Comparison of ENCODE assay signal across 2 cellular contexts in the genomic region with DNA sequence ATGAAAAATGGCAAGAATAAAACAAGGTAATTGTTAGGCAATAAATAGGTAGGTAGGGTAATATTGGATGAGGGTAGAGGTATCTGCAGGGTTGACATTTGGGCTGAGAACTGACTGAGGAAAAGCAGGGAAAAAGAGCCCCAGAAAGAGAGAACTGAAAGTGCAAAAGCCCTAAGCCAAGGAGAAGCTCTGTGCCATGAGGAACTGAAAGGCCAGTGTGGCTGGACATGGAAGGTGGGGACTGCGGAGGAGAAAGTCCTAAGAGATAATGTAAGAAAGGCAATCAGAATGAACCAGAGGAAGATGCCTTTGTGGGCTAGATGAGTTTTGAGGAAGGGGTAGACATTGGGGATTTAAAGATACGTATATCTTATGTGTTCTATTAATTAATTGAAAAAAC.
TF ChIP-seq lines count a peak whose summit lies in the region.

No MANE protein-coding gene starts in this region.

TF ChIP-seq in HepG2, 621 proteins besides CTCF, POLR2A, EP300 and RAD21:
- TF ChIP-seq, protein P1, sequence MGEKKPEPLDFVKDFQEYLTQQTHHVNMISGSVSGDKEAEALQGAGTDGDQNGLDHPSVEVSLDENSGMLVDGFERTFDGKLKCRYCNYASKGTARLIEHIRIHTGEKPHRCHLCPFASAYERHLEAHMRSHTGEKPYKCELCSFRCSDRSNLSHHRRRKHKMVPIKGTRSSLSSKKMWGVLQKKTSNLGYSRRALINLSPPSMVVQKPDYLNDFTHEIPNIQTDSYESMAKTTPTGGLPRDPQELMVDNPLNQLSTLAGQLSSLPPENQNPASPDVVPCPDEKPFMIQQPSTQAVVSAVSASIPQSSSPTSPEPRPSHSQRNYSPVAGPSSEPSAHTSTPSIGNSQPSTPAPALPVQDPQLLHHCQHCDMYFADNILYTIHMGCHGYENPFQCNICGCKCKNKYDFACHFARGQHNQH (CRISPR knock-in tag; IDR thresholded peaks at IDR 0.05): no peak
- TF ChIP-seq ZBTB25 (CRISPR knock-in tag; IDR thresholded peaks at IDR 0.05): no peak
- TF ChIP-seq SAFB2 (CRISPR knock-in tag; IDR thresholded peaks at IDR 0.05; ENCODE audit: borderline replicate concordance, low read depth): no peak
- TF ChIP-seq ELK4 (CRISPR knock-in tag; IDR thresholded peaks at IDR 0.05; ENCODE audit: borderline replicate concordance): no peak
- no peak for TF ChIP-seq ZNF75D (CRISPR knock-in tag; IDR thresholded peaks at IDR 0.05; ENCODE audit: borderline replicate concordance)
- no peak for TF ChIP-seq ERF (CRISPR knock-in tag; IDR thresholded peaks at IDR 0.05)
- TF ChIP-seq CHD4 (IDR thresholded peaks at IDR 0.05; ENCODE audit: borderline replicate concordance, low read length): no peak
- no peak for TF ChIP-seq ZNF7 (CRISPR knock-in tag; IDR thresholded peaks at IDR 0.05)

TF ChIP-seq in GM12878, 131 proteins besides CTCF, POLR2A, EP300 and RAD21 (continues in another document):
- TF ChIP-seq ESRRA (IDR thresholded peaks at IDR 0.05; ENCODE audit: low read length) (no peak), HDGF (IDR thresholded peaks at IDR 0.05) (no peak), HCFC1 (IDR thresholded peaks at IDR 0.05; ENCODE audit: low read length) (no peak), ZNF24 (IDR thresholded peaks at IDR 0.05) (no peak), ZNF274 (IDR thresholded peaks at IDR 0.05; ENCODE audit: insufficient read depth, insufficient read length) (no peak), ZBTB40 (IDR thresholded peaks at IDR 0.05; ENCODE audit: borderline replicate concordance) (no peak), RUNX3 (IDR thresholded peaks at IDR 0.05; ENCODE audit: low read length) (peak; percentile 77), MXI1 (IDR thresholded peaks at IDR 0.05; ENCODE audit: low read depth, low read length) (no peak), WRNIP1 (IDR thresholded peaks at IDR 0.05; ENCODE audit: borderline replicate concordance, low read depth, low read length) (no peak), TAF1 (IDR thresholded peaks at IDR 0.05; ENCODE audit: borderline replicate concordance, low read depth, low read length) (no peak), PAX8 (IDR thresholded peaks at IDR 0.05) (no peak), SUPT20H (IDR thresholded peaks at IDR 0.05; ENCODE audit: borderline replicate concordance, control insufficient read depth, low read depth, low read length) (no peak), NFXL1 (IDR thresholded peaks at IDR 0.05; ENCODE audit: borderline replicate concordance) (no peak), NFYA (IDR thresholded peaks at IDR 0.05; ENCODE audit: borderline replicate concordance, low read depth, low read length) (no peak), SMAD1 (IDR thresholded peaks at IDR 0.05; ENCODE audit: low read depth, partially characterized antibody) (no peak), CHD1 (IDR thresholded peaks at IDR 0.05; ENCODE audit: low read depth, low read length) (no peak), PBX3 (IDR thresholded peaks at IDR 0.05; ENCODE audit: insufficient replicate concordance, low read depth, low read length) (no peak), CREB1 (IDR thresholded peaks at IDR 0.05; ENCODE audit: low read depth) (no peak), CREM (IDR thresholded peaks at IDR 0.05; ENCODE audit: low read depth) (0 out of 2 replicates have a peak, but pooled peaks have one; percentile 35), CBX3 (IDR thresholded peaks at IDR 0.05; ENCODE audit: borderline replicate concordance, low read depth) (no peak), ZNF622 (IDR thresholded peaks at IDR 0.05) (no peak), E2F4 (IDR thresholded peaks at IDR 0.05; ENCODE audit: low read depth, low read length) (no peak), PML (IDR thresholded peaks at IDR 0.05; ENCODE audit: low read length) (no peak), STAT1 (conservative IDR thresholded peaks at IDR 0.05) (no peak), BRCA1 (IDR thresholded peaks at IDR 0.05; ENCODE audit: low read depth, low read length) (no peak), RFX5 (IDR thresholded peaks at IDR 0.05; ENCODE audit: low read depth, low read length) (no peak), STAT3 (IDR thresholded peaks at IDR 0.05; ENCODE audit: low read depth, low read length) (no peak), EED (IDR thresholded peaks at IDR 0.05; ENCODE audit: low read depth) (peak; percentile 95), SREBF1 (IDR thresholded peaks at IDR 0.05; ENCODE audit: low read length) (no peak), ATF7 (IDR thresholded peaks at IDR 0.05; ENCODE audit: low read depth) (peak; percentile 14; the same call in 1 of the 2 replicates), GATAD2B (conservative IDR thresholded peaks at IDR 0.05; ENCODE audit: low read depth) (peak; percentile 43), SMARCA5 (IDR thresholded peaks at IDR 0.05) (no peak), JUNB (IDR thresholded peaks at IDR 0.05) (no peak), NBN (IDR thresholded peaks at IDR 0.05) (peak; percentile 60; the same call in 1 of the 2 replicates), SP1 (IDR thresholded peaks at IDR 0.05; ENCODE audit: low read depth, low read length) (no peak), HDAC2 (IDR thresholded peaks at IDR 0.05) (no peak), FOXM1 (IDR thresholded peaks at IDR 0.05; ENCODE audit: low read depth, low read length) (0 out of 2 replicates have a peak, but pooled peaks have one; percentile 15), NRF1 (conservative IDR thresholded peaks at IDR 0.05; ENCODE audit: low read depth, low read length) (no peak), POU2F2 (IDR thresholded peaks at IDR 0.05; ENCODE audit: borderline replicate concordance, low read depth, low read length) (0 out of 3 replicates have a peak, but pooled peaks have one; percentile 39), ASH2L (IDR thresholded peaks at IDR 0.05; ENCODE audit: borderline replicate concordance, low read depth) (no peak)
- TF ChIP-seq, protein P2, sequence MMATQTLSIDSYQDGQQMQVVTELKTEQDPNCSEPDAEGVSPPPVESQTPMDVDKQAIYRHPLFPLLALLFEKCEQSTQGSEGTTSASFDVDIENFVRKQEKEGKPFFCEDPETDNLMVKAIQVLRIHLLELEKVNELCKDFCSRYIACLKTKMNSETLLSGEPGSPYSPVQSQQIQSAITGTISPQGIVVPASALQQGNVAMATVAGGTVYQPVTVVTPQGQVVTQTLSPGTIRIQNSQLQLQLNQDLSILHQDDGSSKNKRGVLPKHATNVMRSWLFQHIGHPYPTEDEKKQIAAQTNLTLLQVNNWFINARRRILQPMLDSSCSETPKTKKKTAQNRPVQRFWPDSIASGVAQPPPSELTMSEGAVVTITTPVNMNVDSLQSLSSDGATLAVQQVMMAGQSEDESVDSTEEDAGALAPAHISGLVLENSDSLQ (IDR thresholded peaks at IDR 0.05): no peak
- TF ChIP-seq, protein P3, sequence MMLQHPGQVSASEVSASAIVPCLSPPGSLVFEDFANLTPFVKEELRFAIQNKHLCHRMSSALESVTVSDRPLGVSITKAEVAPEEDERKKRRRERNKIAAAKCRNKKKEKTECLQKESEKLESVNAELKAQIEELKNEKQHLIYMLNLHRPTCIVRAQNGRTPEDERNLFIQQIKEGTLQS (IDR thresholded peaks at IDR 0.05; ENCODE audit: borderline replicate concordance, extremely low read depth, low read depth, low read length): no peak
- TF ChIP-seq, protein P4, sequence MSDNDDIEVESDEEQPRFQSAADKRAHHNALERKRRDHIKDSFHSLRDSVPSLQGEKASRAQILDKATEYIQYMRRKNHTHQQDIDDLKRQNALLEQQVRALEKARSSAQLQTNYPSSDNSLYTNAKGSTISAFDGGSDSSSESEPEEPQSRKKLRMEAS (IDR thresholded peaks at IDR 0.05; ENCODE audit: low read depth, low read length): no peak
- TF ChIP-seq, protein P5, sequence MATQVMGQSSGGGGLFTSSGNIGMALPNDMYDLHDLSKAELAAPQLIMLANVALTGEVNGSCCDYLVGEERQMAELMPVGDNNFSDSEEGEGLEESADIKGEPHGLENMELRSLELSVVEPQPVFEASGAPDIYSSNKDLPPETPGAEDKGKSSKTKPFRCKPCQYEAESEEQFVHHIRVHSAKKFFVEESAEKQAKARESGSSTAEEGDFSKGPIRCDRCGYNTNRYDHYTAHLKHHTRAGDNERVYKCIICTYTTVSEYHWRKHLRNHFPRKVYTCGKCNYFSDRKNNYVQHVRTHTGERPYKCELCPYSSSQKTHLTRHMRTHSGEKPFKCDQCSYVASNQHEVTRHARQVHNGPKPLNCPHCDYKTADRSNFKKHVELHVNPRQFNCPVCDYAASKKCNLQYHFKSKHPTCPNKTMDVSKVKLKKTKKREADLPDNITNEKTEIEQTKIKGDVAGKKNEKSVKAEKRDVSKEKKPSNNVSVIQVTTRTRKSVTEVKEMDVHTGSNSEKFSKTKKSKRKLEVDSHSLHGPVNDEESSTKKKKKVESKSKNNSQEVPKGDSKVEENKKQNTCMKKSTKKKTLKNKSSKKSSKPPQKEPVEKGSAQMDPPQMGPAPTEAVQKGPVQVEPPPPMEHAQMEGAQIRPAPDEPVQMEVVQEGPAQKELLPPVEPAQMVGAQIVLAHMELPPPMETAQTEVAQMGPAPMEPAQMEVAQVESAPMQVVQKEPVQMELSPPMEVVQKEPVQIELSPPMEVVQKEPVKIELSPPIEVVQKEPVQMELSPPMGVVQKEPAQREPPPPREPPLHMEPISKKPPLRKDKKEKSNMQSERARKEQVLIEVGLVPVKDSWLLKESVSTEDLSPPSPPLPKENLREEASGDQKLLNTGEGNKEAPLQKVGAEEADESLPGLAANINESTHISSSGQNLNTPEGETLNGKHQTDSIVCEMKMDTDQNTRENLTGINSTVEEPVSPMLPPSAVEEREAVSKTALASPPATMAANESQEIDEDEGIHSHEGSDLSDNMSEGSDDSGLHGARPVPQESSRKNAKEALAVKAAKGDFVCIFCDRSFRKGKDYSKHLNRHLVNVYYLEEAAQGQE (IDR thresholded peaks at IDR 0.05; ENCODE audit: low read depth, low read length): no peak
- TF ChIP-seq, protein P6, sequence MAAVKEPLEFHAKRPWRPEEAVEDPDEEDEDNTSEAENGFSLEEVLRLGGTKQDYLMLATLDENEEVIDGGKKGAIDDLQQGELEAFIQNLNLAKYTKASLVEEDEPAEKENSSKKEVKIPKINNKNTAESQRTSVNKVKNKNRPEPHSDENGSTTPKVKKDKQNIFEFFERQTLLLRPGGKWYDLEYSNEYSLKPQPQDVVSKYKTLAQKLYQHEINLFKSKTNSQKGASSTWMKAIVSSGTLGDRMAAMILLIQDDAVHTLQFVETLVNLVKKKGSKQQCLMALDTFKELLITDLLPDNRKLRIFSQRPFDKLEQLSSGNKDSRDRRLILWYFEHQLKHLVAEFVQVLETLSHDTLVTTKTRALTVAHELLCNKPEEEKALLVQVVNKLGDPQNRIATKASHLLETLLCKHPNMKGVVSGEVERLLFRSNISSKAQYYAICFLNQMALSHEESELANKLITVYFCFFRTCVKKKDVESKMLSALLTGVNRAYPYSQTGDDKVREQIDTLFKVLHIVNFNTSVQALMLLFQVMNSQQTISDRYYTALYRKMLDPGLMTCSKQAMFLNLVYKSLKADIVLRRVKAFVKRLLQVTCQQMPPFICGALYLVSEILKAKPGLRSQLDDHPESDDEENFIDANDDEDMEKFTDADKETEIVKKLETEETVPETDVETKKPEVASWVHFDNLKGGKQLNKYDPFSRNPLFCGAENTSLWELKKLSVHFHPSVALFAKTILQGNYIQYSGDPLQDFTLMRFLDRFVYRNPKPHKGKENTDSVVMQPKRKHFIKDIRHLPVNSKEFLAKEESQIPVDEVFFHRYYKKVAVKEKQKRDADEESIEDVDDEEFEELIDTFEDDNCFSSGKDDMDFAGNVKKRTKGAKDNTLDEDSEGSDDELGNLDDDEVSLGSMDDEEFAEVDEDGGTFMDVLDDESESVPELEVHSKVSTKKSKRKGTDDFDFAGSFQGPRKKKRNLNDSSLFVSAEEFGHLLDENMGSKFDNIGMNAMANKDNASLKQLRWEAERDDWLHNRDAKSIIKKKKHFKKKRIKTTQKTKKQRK (IDR thresholded peaks at IDR 0.05; ENCODE audit: low read depth, low read length): no peak
